31 cellular contexts compared by ENCODE assay signal in genomic region chr1:201140235-201140940, GRCh38. TPM values are rescaled to one million over a fixed set of nuclear protein-coding genes. Genes with fewer than 3 reads are reported as not detected.
DNase-seq lines count a peak whose midpoint lies in the region; ATAC-seq and TF ChIP-seq lines count a peak whose summit lies in the region.
"Had no signal": no experiment of that assay in that cellular context is flagged by ENCODE, and none has a peak within 500 bp of the region (broad histone marks: within the 10 kb centered on the region; RNA-seq: fewer than 3 reads in every experiment).

No MANE protein-coding gene starts in this region.

- no peak for ATAC-seq in central memory CD8-positive, alpha-beta T cell (replicated peaks; ENCODE audit: extremely low read depth, poor library complexity, severe bottlenecking)
- ATAC-seq in stimulated activated naive B cell treated with anti-CD40 and anti-IgM and Interleukin-4, amounts not matched to agents 10 μg/mL and 1 μg/mL and 100 μg/mL, for 72 hours (replicated peaks): peak; percentile 59 to 60
- ATAC-seq in HG02798 (IDR thresholded peaks at IDR 0.05; ENCODE audit: poor library complexity, unreplicated experiment) (no peak), HG03520 (IDR thresholded peaks at IDR 0.05; ENCODE audit: unreplicated experiment) (no peak)
- ATAC-seq: gastrocnemius medialis; left lung; naive thymus-derived CD8-positive, alpha-beta T cell; right cardiac atrium had no signal

- no peaks in the 10 kb centered on the region for H3K27me3 Mint-ChIP-seq in activated naive CD4-positive, alpha-beta T cell treated with anti-CD3 and anti-CD28 coated beads, Interleukin-2, amount 10 ng/mL, durations not matched to agents 7 days and 5 days
- no peaks in the 10 kb centered on the region for H3K27me3 Mint-ChIP-seq in central memory CD8-positive, alpha-beta T cell
- H3K27me3 Mint-ChIP-seq in stimulated activated naive B cell treated with anti-CD40 and anti-IgM and Interleukin-4, amounts not matched to agents 10 μg/mL and 1 μg/mL and 100 μg/mL, for 72 hours: no peaks in the 10 kb centered on the region
- H3K27me3 Mint-ChIP-seq: naive thymus-derived CD8-positive, alpha-beta T cell had no signal

- no peak overlapping the region for H3K4me3 ChIP-seq in thyroid gland (replicated peaks in 1 of 3)
- H3K4me3 ChIP-seq: coronary artery, esophagus squamous epithelium, gastrocnemius medialis, left lung, ovary, SJCRH30, stomach had no signal

- peaks cover 7% of the 10 kb centered on the region for H3K36me3 Mint-ChIP-seq in activated naive CD4-positive, alpha-beta T cell treated with anti-CD3 and anti-CD28 coated beads, Interleukin-2, amount 10 ng/mL, durations not matched to agents 7 days and 5 days
- peaks cover 7% of the 10 kb centered on the region for H3K36me3 Mint-ChIP-seq in central memory CD8-positive, alpha-beta T cell (ENCODE audit: insufficient read depth)
- peaks cover 43 to 60% of the 10 kb centered on the region in 2 donors for H3K36me3 Mint-ChIP-seq in stimulated activated naive B cell treated with anti-CD40 and anti-IgM and Interleukin-4, amounts not matched to agents 10 μg/mL and 1 μg/mL and 100 μg/mL, for 72 hours

- H3K4me3 Mint-ChIP-seq in activated naive CD4-positive, alpha-beta T cell treated with anti-CD3 and anti-CD28 coated beads, Interleukin-2, amount 10 ng/mL, durations not matched to agents 7 days and 5 days: no peak overlapping the region
- no peak overlapping the region for H3K4me3 Mint-ChIP-seq in central memory CD8-positive, alpha-beta T cell
- no peak overlapping the region for H3K4me3 Mint-ChIP-seq in stimulated activated naive B cell treated with anti-CD40 and anti-IgM and Interleukin-4, amounts not matched to agents 10 μg/mL and 1 μg/mL and 100 μg/mL, for 72 hours
- H3K4me3 Mint-ChIP-seq: immature natural killer cell; mesothelial cell of epicardium; naive thymus-derived CD8-positive, alpha-beta T cell had no signal

- H3K4me1 ChIP-seq in thyroid gland: no peaks in the 10 kb centered on the region
- H3K4me1 ChIP-seq: left lung, SJCRH30 had no signal

- H3K27ac Mint-ChIP-seq in activated naive CD4-positive, alpha-beta T cell treated with anti-CD3 and anti-CD28 coated beads, Interleukin-2, amount 10 ng/mL, durations not matched to agents 7 days and 5 days: peak overlapping the region; percentile 68
- peak overlapping the region; percentile 68 for H3K27ac Mint-ChIP-seq in central memory CD8-positive, alpha-beta T cell (ENCODE audit: low read depth)
- H3K27ac Mint-ChIP-seq in stimulated activated naive B cell treated with anti-CD40 and anti-IgM and Interleukin-4, amounts not matched to agents 10 μg/mL and 1 μg/mL and 100 μg/mL, for 72 hours: peak overlapping the region; percentile 52
- H3K27ac Mint-ChIP-seq: immature natural killer cell, mesothelial cell of epicardium had no signal

- no peak for DNase-seq in activated naive CD4-positive, alpha-beta T cell treated with anti-CD3 and anti-CD28 coated beads, Interleukin-2, amount 10 ng/mL, durations not matched to agents 7 days and 5 days
- DNase-seq in activated naive CD4-positive, alpha-beta T cell treated with anti-CD3 and anti-CD28 coated beads, Interleukin-2, amount 50 U/mL, for 16 hours: no peak
- DNase-seq in NCI-H1436 treated with DMSO at 0.1 percent for 48 hours (lab: John Stamatoyannopoulos, UW) (peak; percentile 46), thyroid gland (no peak)
- no peak for DNase-seq in central memory CD8-positive, alpha-beta T cell (ENCODE audit: low spot score in 2 of 2)
- no peak for DNase-seq in stimulated activated naive B cell treated with anti-CD40 and anti-IgM and Interleukin-4, amounts not matched to agents 10 μg/mL and 1 μg/mL and 100 μg/mL, for 72 hours
- DNase-seq: 8988T; activated naive CD4-positive, alpha-beta T cell; amygdala; esophagus squamous epithelium; HCEC 1CT; hippocampal formation; immature natural killer cell; left lung; NCI-H2029 treated with DMSO at 0.1 percent for 48 hours; NCI-H510A; SJCRH30; stomach; trophoblast cell had no signal

- WGBS in thyroid gland, 2 donors: 85% methylated on average over 10 of the region's 10 CpGs

- intact Hi-C loops in thyroid gland (cut with DNase I): no loop called here

- no peak for TF ChIP-seq CTCF in thyroid gland (IDR thresholded peaks at IDR 0.05)

- no peaks in the 10 kb centered on the region for H3K9me3 Mint-ChIP-seq in activated naive CD4-positive, alpha-beta T cell treated with anti-CD3 and anti-CD28 coated beads, Interleukin-2, amount 10 ng/mL, durations not matched to agents 7 days and 5 days
- no peaks in the 10 kb centered on the region for H3K9me3 Mint-ChIP-seq in central memory CD8-positive, alpha-beta T cell
- H3K9me3 Mint-ChIP-seq in stimulated activated naive B cell treated with anti-CD40 and anti-IgM and Interleukin-4, amounts not matched to agents 10 μg/mL and 1 μg/mL and 100 μg/mL, for 72 hours: no peaks in the 10 kb centered on the region
- H3K9me3 Mint-ChIP-seq: immature natural killer cell; mesothelial cell of epicardium; naive thymus-derived CD8-positive, alpha-beta T cell had no signal

- no peaks in the 10 kb centered on the region for H3K27me3 ChIP-seq in thyroid gland
- H3K27me3 ChIP-seq: gastrocnemius medialis, left lung, ovary, SJCRH30, stomach had no signal

- H3K36me3 ChIP-seq in thyroid gland: peaks cover 25 to 39% of the 10 kb centered on the region in 2 donors
- H3K36me3 ChIP-seq: ovary had no signal

- no peak overlapping the region for H3K27ac ChIP-seq in thyroid gland
- H3K27ac ChIP-seq: esophagus squamous epithelium, gastrocnemius medialis, left lung, ovary, SJCRH30, stomach had no signal

- CTCF ChIA-PET in activated naive CD4-positive, alpha-beta T cell treated with anti-CD3 and anti-CD28 coated beads, Interleukin-2, amount 10 ng/mL, durations not matched to agents 7 days and 5 days (lab: Charles Lee): interaction anchor here (1.9 kb wide), 1 partner anchor 10 kb away, joined by 10 read pairs; no protein-coding TSS in a partner anchor

- H3K9me3 ChIP-seq in thyroid gland: no peaks in the 10 kb centered on the region
- H3K9me3 ChIP-seq: esophagus squamous epithelium, gastrocnemius medialis, left lung, ovary, SJCRH30, stomach had no signal

- no peaks in the 10 kb centered on the region for H3K4me1 Mint-ChIP-seq in activated naive CD4-positive, alpha-beta T cell treated with anti-CD3 and anti-CD28 coated beads, Interleukin-2, amount 10 ng/mL, durations not matched to agents 7 days and 5 days
- no peaks in the 10 kb centered on the region for H3K4me1 Mint-ChIP-seq in central memory CD8-positive, alpha-beta T cell
- peaks cover 7 to 10% of the 10 kb centered on the region in 2 donors for H3K4me1 Mint-ChIP-seq in stimulated activated naive B cell treated with anti-CD40 and anti-IgM and Interleukin-4, amounts not matched to agents 10 μg/mL and 1 μg/mL and 100 μg/mL, for 72 hours
- H3K4me1 Mint-ChIP-seq: immature natural killer cell had no signal

- no peak for TF ChIP-seq POLR2A in thyroid gland (IDR thresholded peaks at IDR 0.05)

RNA-seq across cellular contexts. Expression of gene ASCL5, which starts 13.4 kb away (rescaled TPM):
- not detected for total RNA-seq in thyroid gland
- total RNA-seq: Daoy; esophagus squamous epithelium; gastrocnemius medialis; LHCN-M2; mesothelial cell of epicardium; ovary; right cardiac atrium; SJCRH30; T-helper 1 cell treated with Interleukin-12 subunit alpha and Interleukin-12 subunit beta and Interleukin-4 antibody, amounts not matched to agents 30 ng/mL and 1 ng/mL, for 36 hours had no signal

RNA-seq across cellular contexts. Expression of gene TMEM9, which starts 13.9 kb away (rescaled TPM):
- total RNA-seq in thyroid gland: 100 to 1,000 TPM in 3 of 4 donors, 10 to 100 TPM in 1; 88.9 to 190 (median 133) TPM

RNA-seq across cellular contexts. Expression of gene CACNA1S, which starts 28.2 kb away (rescaled TPM):
- total RNA-seq in thyroid gland: not detected
- total RNA-seq: bronchial epithelial cell; Daoy; esophagus squamous epithelium; mesothelial cell of epicardium; naive thymus-derived CD8-positive, alpha-beta T cell; T-helper 1 cell treated with Interleukin-12 subunit alpha and Interleukin-12 subunit beta and Interleukin-4 antibody, amounts not matched to agents 30 ng/mL and 1 ng/mL, for 36 hours had no signal

RNA-seq across cellular contexts. Expression of gene IGFN1, which starts 50.2 kb away (rescaled TPM):
- 10 to 100 TPM; 16.2 to 78.6 (median 33.0) TPM for total RNA-seq in thyroid gland
- total RNA-seq: esophagus squamous epithelium; naive thymus-derived CD8-positive, alpha-beta T cell; SJCRH30; T-helper 1 cell treated with Interleukin-12 subunit alpha and Interleukin-12 subunit beta and Interleukin-4 antibody, amounts not matched to agents 30 ng/mL and 1 ng/mL, for 36 hours had no signal

Comparison
In these comparisons a context has a peak if more than half of its experiments do, and no peak if none do; other contexts are left out.
1. ATAC-seq: peak in stimulated activated naive B cell treated with anti-CD40 and anti-IgM and Interleukin-4, amounts not matched to agents 10 μg/mL and 1 μg/mL and 100 μg/mL, for 72 hours (2 of 2); none in central memory CD8-positive, alpha-beta T cell (single experiment), HG02798 (single experiment) and HG03520 (single experiment).
2. Peak in every context shown above with its lines, with median percentiles within 50 percentile points of each other: H3K27ac Mint-ChIP-seq.